In genomic region chr6:116088946-116089345, GRCh38 we compare ENCODE assay signal across 1 cellular context.
TF ChIP-seq lines count a peak whose summit lies in the region.

No MANE protein-coding gene starts in this region.

TF ChIP-seq in GM12878, 131 proteins besides CTCF, POLR2A, EP300 and RAD21:
- no peak for TF ChIP-seq BCL11A (IDR thresholded peaks at IDR 0.05; ENCODE audit: low read depth, low read length)
- no peak for TF ChIP-seq IKZF1 (conservative IDR thresholded peaks at IDR 0.05)
- no peak for TF ChIP-seq SKIL (IDR thresholded peaks at IDR 0.05; ENCODE audit: low read depth, poor library complexity, severe bottlenecking)
